ENCODE assay signal across 26 cellular contexts in the genomic region with DNA sequence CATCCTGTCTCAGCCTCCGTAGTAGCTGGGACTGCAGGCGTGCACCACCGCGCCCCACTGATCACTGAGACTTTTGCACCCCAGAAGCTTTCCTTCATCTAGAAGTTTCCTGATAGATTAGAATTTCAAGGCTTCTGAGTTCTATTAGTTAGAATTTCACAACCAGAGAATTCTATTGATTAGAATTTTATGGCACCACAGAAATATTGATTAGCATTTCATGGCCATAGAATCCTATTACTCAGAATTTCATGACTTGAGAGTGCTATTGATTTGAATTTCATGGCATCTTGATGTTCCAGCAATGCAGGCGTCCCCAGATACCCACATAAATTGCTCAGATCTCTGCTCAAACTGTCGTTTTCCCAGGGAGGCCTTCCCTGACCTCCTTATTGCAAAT.
"Had no signal": no experiment of that assay in that cellular context is flagged by ENCODE, and none has a peak within 500 bp of the region (broad histone marks: within the 10 kb centered on the region; RNA-seq: fewer than 3 reads in every experiment).

No MANE protein-coding gene starts in this region.

- H3K9me3 Mint-ChIP-seq: naive thymus-derived CD8-positive, alpha-beta T cell; nephron progenitor cell; stimulated activated naive B cell treated with anti-CD40 and anti-IgM and Interleukin-4, amounts not matched to agents 10 μg/mL and 1 μg/mL and 100 μg/mL, for 72 hours; stimulated activated naive CD8-positive, alpha-beta T cell treated with anti-CD3 and anti-CD28 coated beads, Interleukin-15, Interleukin-2, amounts not matched to agents 100 ng/mL and 50 ng/mL, for 24 hours had no signal

- H3K4me3 ChIP-seq: coronary artery, esophagus muscularis mucosa, gastroesophageal sphincter, heart right ventricle, lower lobe of right lung, ovary, suprapubic skin, transverse colon, upper lobe of right lung, uterus had no signal

- H3K27me3 Mint-ChIP-seq: naive thymus-derived CD8-positive, alpha-beta T cell; stimulated activated naive B cell treated with anti-CD40 and anti-IgM and Interleukin-4, amounts not matched to agents 10 μg/mL and 1 μg/mL and 100 μg/mL, for 72 hours; stimulated activated naive CD8-positive, alpha-beta T cell treated with anti-CD3 and anti-CD28 coated beads, Interleukin-15, Interleukin-2, amounts not matched to agents 100 ng/mL and 50 ng/mL, for 24 hours had no signal

- H3K9me3 ChIP-seq: esophagus muscularis mucosa, gastroesophageal sphincter, heart right ventricle, lower lobe of right lung, ovary, suprapubic skin, transverse colon, upper lobe of right lung, uterus had no signal

- DNase-seq: dermis blood vessel endothelial cell; effector memory CD4-positive, alpha-beta T cell; foreskin keratinocyte; heart right ventricle; hippocampal formation; kidney glomerular epithelial cell; left colon; left ventricle myocardium superior; lower lobe of right lung; naive thymus-derived CD8-positive, alpha-beta T cell; nephron progenitor cell; nucleus accumbens; ovary; posterior cingulate gyrus; stimulated activated naive B cell treated with anti-CD40 and anti-IgM and Interleukin-4, amounts not matched to agents 10 μg/mL and 1 μg/mL and 100 μg/mL, for 72 hours; transverse colon; upper lobe of right lung; uterus had no signal

- H3K36me3 ChIP-seq: esophagus muscularis mucosa, gastroesophageal sphincter, heart right ventricle, lower lobe of right lung, ovary, suprapubic skin, transverse colon, upper lobe of right lung, uterus had no signal

- H3K4me1 ChIP-seq: esophagus muscularis mucosa, foreskin keratinocyte, gastroesophageal sphincter, suprapubic skin, upper lobe of right lung, uterus had no signal

- H3K27ac ChIP-seq: coronary artery, esophagus muscularis mucosa, foreskin keratinocyte, gastroesophageal sphincter, heart right ventricle, lower lobe of right lung, ovary, suprapubic skin, upper lobe of right lung, uterus had no signal

- ATAC-seq: foreskin keratinocyte; gastroesophageal sphincter; heart right ventricle; left colon; left ventricle myocardium superior; lower lobe of right lung; naive thymus-derived CD8-positive, alpha-beta T cell; sciatic nerve; stimulated activated naive B cell treated with anti-CD40 and anti-IgM and Interleukin-4, amounts not matched to agents 10 μg/mL and 1 μg/mL and 100 μg/mL, for 72 hours; upper lobe of right lung had no signal

- H3K27me3 ChIP-seq: foreskin keratinocyte, gastroesophageal sphincter, heart right ventricle, ovary, suprapubic skin, transverse colon, upper lobe of right lung, uterus had no signal

- H3K27ac Mint-ChIP-seq: naive thymus-derived CD8-positive, alpha-beta T cell; nephron progenitor cell; stimulated activated naive B cell treated with anti-CD40 and anti-IgM and Interleukin-4, amounts not matched to agents 10 μg/mL and 1 μg/mL and 100 μg/mL, for 72 hours; stimulated activated naive CD8-positive, alpha-beta T cell treated with anti-CD3 and anti-CD28 coated beads, Interleukin-15, Interleukin-2, amounts not matched to agents 100 ng/mL and 50 ng/mL, for 24 hours had no signal

- FAIRE-seq: endothelial cell of umbilical vein, islet of Langerhans had no signal

- H3K36me3 Mint-ChIP-seq: naive thymus-derived CD8-positive, alpha-beta T cell; stimulated activated naive B cell treated with anti-CD40 and anti-IgM and Interleukin-4, amounts not matched to agents 10 μg/mL and 1 μg/mL and 100 μg/mL, for 72 hours had no signal

- H3K4me3 Mint-ChIP-seq: naive thymus-derived CD8-positive, alpha-beta T cell; nephron progenitor cell; stimulated activated naive B cell treated with anti-CD40 and anti-IgM and Interleukin-4, amounts not matched to agents 10 μg/mL and 1 μg/mL and 100 μg/mL, for 72 hours; stimulated activated naive CD8-positive, alpha-beta T cell treated with anti-CD3 and anti-CD28 coated beads, Interleukin-15, Interleukin-2, amounts not matched to agents 100 ng/mL and 50 ng/mL, for 24 hours had no signal
